In genomic region chr14:90728951-90729350, GRCh38 we compare ENCODE assay signal across 23 cellular contexts.
"Had no signal": no experiment of that assay in that cellular context is flagged by ENCODE, and none has a peak within 500 bp of the region (broad histone marks: within the 10 kb centered on the region; RNA-seq: fewer than 3 reads in every experiment).

No MANE protein-coding gene starts in this region.

- FAIRE-seq: kidney had no signal

- H3K4me2 ChIP-seq: neural progenitor cell, SK-N-SH, smooth muscle cell had no signal

- H3K27ac Mint-ChIP-seq: activated CD4-positive, alpha-beta T cell treated with anti-CD3 and anti-CD28 coated beads, Interleukin-2, amount 10 ng/mL, durations not matched to agents 7 days and 5 days; activated CD8-positive, alpha-beta memory T cell treated with anti-CD3 and anti-CD28 coated beads, Interleukin-2, amount 10 ng/mL, durations not matched to agents 7 days and 5 days; activated CD8-positive, alpha-beta T cell treated with anti-CD3 and anti-CD28 coated beads for 36 hours; activated naive CD4-positive, alpha-beta T cell treated with anti-CD3 and anti-CD28 coated beads, Interleukin-2, amount 10 ng/mL, durations not matched to agents 7 days and 5 days; naive thymus-derived CD4-positive, alpha-beta T cell; neural progenitor cell; stimulated activated naive B cell treated with anti-CD40 and anti-IgM and Interleukin-4, amounts not matched to agents 10 μg/mL and 1 μg/mL and 100 μg/mL, for 72 hours had no signal

- H3K9me3 Mint-ChIP-seq: activated CD4-positive, alpha-beta T cell treated with anti-CD3 and anti-CD28 coated beads, Interleukin-2, amount 10 ng/mL, durations not matched to agents 7 days and 5 days; activated CD8-positive, alpha-beta T cell treated with anti-CD3 and anti-CD28 coated beads for 36 hours; central memory CD8-positive, alpha-beta T cell; naive thymus-derived CD4-positive, alpha-beta T cell; neural progenitor cell; stimulated activated naive B cell treated with anti-CD40 and anti-IgM and Interleukin-4, amounts not matched to agents 10 μg/mL and 1 μg/mL and 100 μg/mL, for 72 hours had no signal

- H3K36me3 ChIP-seq: gastrocnemius medialis, lower lobe of right lung, neural progenitor cell, sigmoid colon, thyroid gland had no signal

- H3K36me3 Mint-ChIP-seq: activated CD8-positive, alpha-beta memory T cell treated with anti-CD3 and anti-CD28 coated beads, Interleukin-2, amount 10 ng/mL, durations not matched to agents 7 days and 5 days; activated naive CD4-positive, alpha-beta T cell treated with anti-CD3 and anti-CD28 coated beads, Interleukin-2, amount 10 ng/mL, durations not matched to agents 7 days and 5 days had no signal

- ATAC-seq: activated CD4-positive, CD25-positive, alpha-beta regulatory T cell treated with anti-CD3 and anti-CD28 coated beads, Interleukin-2, amount 50 U/mL, for 24 hours; activated CD8-positive, alpha-beta memory T cell treated with anti-CD3 and anti-CD28 coated beads, Interleukin-2, amount 10 ng/mL, durations not matched to agents 7 days and 5 days; activated CD8-positive, alpha-beta T cell treated with anti-CD3 and anti-CD28 coated beads for 36 hours; gastrocnemius medialis; lower lobe of right lung; naive thymus-derived CD4-positive, alpha-beta T cell; stimulated activated naive B cell treated with anti-CD40 and anti-IgM and Interleukin-4, amounts not matched to agents 10 μg/mL and 1 μg/mL and 100 μg/mL, for 72 hours had no signal

- H3K4me3 ChIP-seq: coronary artery, gastrocnemius medialis, lower lobe of right lung, neural progenitor cell, sigmoid colon, smooth muscle cell, thyroid gland had no signal

- H3K9ac ChIP-seq: neural progenitor cell, SK-N-SH had no signal

- DNase-seq: activated CD4-positive, alpha-beta T cell treated with anti-CD3 and anti-CD28 coated beads, Interleukin-2, amount 10 ng/mL, durations not matched to agents 7 days and 5 days; activated CD8-positive, alpha-beta memory T cell treated with anti-CD3 and anti-CD28 coated beads, Interleukin-2, amount 10 ng/mL, durations not matched to agents 7 days and 5 days; activated CD8-positive, alpha-beta T cell treated with anti-CD3 and anti-CD28 coated beads for 36 hours; activated effector memory CD4-positive, alpha-beta T cell treated with anti-CD3 and anti-CD28 coated beads, Interleukin-2, amount 50 U/mL, for 16 hours; activated naive CD4-positive, alpha-beta T cell treated with anti-CD3 and anti-CD28 coated beads, Interleukin-2, amount 10 ng/mL, durations not matched to agents 7 days and 5 days; activated T-cell treated with anti-CD3 and anti-CD28 coated beads for 4 hours; aorta; gastrocnemius medialis; kidney; lower lobe of right lung; naive thymus-derived CD4-positive, alpha-beta T cell; retina; sigmoid colon; SK-N-SH; stimulated activated CD4-positive, alpha-beta T cell treated with anti-CD3 and anti-CD28 coated beads, Interleukin-15, amount 100 ng/mL, for 24 hours; stimulated activated naive B cell treated with anti-CD40 and anti-IgM and Interleukin-4, amounts not matched to agents 10 μg/mL and 1 μg/mL and 100 μg/mL, for 72 hours; thyroid gland had no signal

- H3K4me3 Mint-ChIP-seq: activated CD4-positive, alpha-beta T cell treated with anti-CD3 and anti-CD28 coated beads, Interleukin-2, amount 10 ng/mL, durations not matched to agents 7 days and 5 days; activated CD8-positive, alpha-beta memory T cell treated with anti-CD3 and anti-CD28 coated beads, Interleukin-2, amount 10 ng/mL, durations not matched to agents 7 days and 5 days; activated CD8-positive, alpha-beta T cell treated with anti-CD3 and anti-CD28 coated beads for 36 hours; activated naive CD4-positive, alpha-beta T cell treated with anti-CD3 and anti-CD28 coated beads, Interleukin-2, amount 10 ng/mL, durations not matched to agents 7 days and 5 days; central memory CD8-positive, alpha-beta T cell; naive thymus-derived CD4-positive, alpha-beta T cell; neural progenitor cell; stimulated activated naive B cell treated with anti-CD40 and anti-IgM and Interleukin-4, amounts not matched to agents 10 μg/mL and 1 μg/mL and 100 μg/mL, for 72 hours had no signal

- H3K4me1 Mint-ChIP-seq: activated CD4-positive, alpha-beta T cell treated with anti-CD3 and anti-CD28 coated beads, Interleukin-2, amount 10 ng/mL, durations not matched to agents 7 days and 5 days; activated CD8-positive, alpha-beta memory T cell treated with anti-CD3 and anti-CD28 coated beads, Interleukin-2, amount 10 ng/mL, durations not matched to agents 7 days and 5 days; activated naive CD4-positive, alpha-beta T cell treated with anti-CD3 and anti-CD28 coated beads, Interleukin-2, amount 10 ng/mL, durations not matched to agents 7 days and 5 days; central memory CD8-positive, alpha-beta T cell; neural progenitor cell; stimulated activated naive B cell treated with anti-CD40 and anti-IgM and Interleukin-4, amounts not matched to agents 10 μg/mL and 1 μg/mL and 100 μg/mL, for 72 hours had no signal

- H3K9me3 ChIP-seq: gastrocnemius medialis, lower lobe of right lung, sigmoid colon, SK-N-SH, thyroid gland had no signal

- H3K9me2 ChIP-seq: SK-N-SH had no signal

- H3K27me3 Mint-ChIP-seq: activated CD4-positive, alpha-beta T cell treated with anti-CD3 and anti-CD28 coated beads, Interleukin-2, amount 10 ng/mL, durations not matched to agents 7 days and 5 days had no signal

- H3K27me3 ChIP-seq: gastrocnemius medialis, neural progenitor cell, sigmoid colon, thyroid gland had no signal

- H3K27ac ChIP-seq: coronary artery, gastrocnemius medialis, lower lobe of right lung, neural progenitor cell, sigmoid colon, thyroid gland, VCaP had no signal

- H2AFZ ChIP-seq: neural progenitor cell had no signal
